Comparison of ENCODE assay signal across 25 cellular contexts in the genomic region with DNA sequence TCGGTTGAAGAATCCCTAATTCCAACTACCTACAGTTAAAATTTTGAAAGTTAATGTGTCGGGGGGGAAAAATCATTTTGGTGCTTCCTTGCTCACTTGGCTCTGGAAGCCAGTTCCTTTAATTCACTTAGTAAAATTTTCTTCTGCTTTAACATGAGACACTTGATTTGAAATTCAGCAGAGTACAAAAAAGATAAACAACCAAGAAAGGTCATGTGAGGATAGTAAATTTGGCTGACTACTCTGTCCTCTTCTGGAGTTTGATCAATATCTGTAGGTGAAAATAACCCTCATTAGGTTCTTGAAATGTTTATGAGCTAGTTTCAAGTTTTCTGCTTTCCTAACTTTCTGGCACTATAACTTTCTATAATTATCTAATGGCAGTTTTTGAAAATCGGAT. TPM values are rescaled to one million over a fixed set of nuclear protein-coding genes. Genes with fewer than 3 reads are reported as not detected.
A peak's percentile ranks its signal among the peaks of the same experiment; 100 is the strongest.
DNase-seq lines count a peak whose midpoint lies in the region; ATAC-seq, FAIRE-seq and TF ChIP-seq lines count a peak whose summit lies in the region.
"Had no signal": no experiment of that assay in that cellular context is flagged by ENCODE, and none has a peak within 500 bp of the region (broad histone marks: within the 10 kb centered on the region; RNA-seq: fewer than 3 reads in every experiment).

No MANE protein-coding gene starts in this region.

- peak; percentile 70 for ATAC-seq in left lobe of liver
- ATAC-seq: GM12878 had no signal

- no peak overlapping the region for H3K4me3 ChIP-seq in rectal smooth muscle tissue (ENCODE audit: low read length)
- H3K4me3 ChIP-seq: GM12878 had no signal

- H3K9ac ChIP-seq in rectal smooth muscle tissue (ENCODE audit: low read length), result no peak overlapping the region

- peak overlapping the region; percentile 13 for H3K27ac ChIP-seq in rectal smooth muscle tissue (ENCODE audit: low read depth, low read length)

- in situ Hi-C loops in GM13976 (cut with MboI; ENCODE audit: low sequenced_read_pairs, unreplicated experiment), result no loop called here

- FAIRE-seq in endometrium (lab: Jason Lieb, UNC), result peak; percentile 80
- FAIRE-seq: GM12878, GM19239, H1, HTR-8/SVneo had no signal

- H3K27me3 ChIP-seq in rectal smooth muscle tissue (ENCODE audit: control insufficient read depth, insufficient read depth, low read length), result no peaks in the 10 kb centered on the region
- H3K27me3 ChIP-seq: BE2C had no signal

- peaks cover 5% of the 10 kb centered on the region for H3K4me1 ChIP-seq in rectal smooth muscle tissue (ENCODE audit: control insufficient read depth, insufficient read depth, low read length)
- H3K4me1 ChIP-seq: BE2C had no signal

- TF ChIP-seq CTCF in GM13976 (IDR thresholded peaks at IDR 0.05; ENCODE audit: borderline replicate concordance, control extremely low read depth, extremely low read depth, insufficient read depth, missing control alignments), result no peak

- H3K36me3 ChIP-seq in rectal smooth muscle tissue (ENCODE audit: control insufficient read depth, insufficient read depth, low read length), result no peaks in the 10 kb centered on the region
- H3K36me3 ChIP-seq: BE2C had no signal

- DNase-seq in NCI-H446 treated with DMSO at 0.1 percent for 48 hours (lab: John Stamatoyannopoulos, UW) (peak; percentile 21), NCI-H446 (lab: John Stamatoyannopoulos, UW) (no peak), left lobe of liver (ENCODE audit: low spot score) (no peak), putamen (ENCODE audit: low spot score) (no peak), Ammon's horn (ENCODE audit: low spot score) (no peak), GM13976 (ENCODE audit: low spot score) (no peak)
- DNase-seq: 8988T; BE2C; C1 segment of cervical spinal cord; CD4-positive, CD25-positive, alpha-beta regulatory T cell; CD8-positive, alpha-beta memory T cell; COR-L47; DMS 273 treated with DMSO at 0.1 percent for 48 hours; DMS53; DND-41; EL; H9 had no signal

RNA-seq across cellular contexts. Expression of a gene that starts 43.4 kb away (rescaled TPM):
- total RNA-seq in left lobe of liver, result 26.0 TPM
- total RNA-seq: A673; CD4-positive, CD25-positive, alpha-beta regulatory T cell; CD8-positive, alpha-beta memory T cell; G401; GM12878 had no signal
